29 cellular contexts compared by ENCODE assay signal in genomic region chr14:36584167-36584811, GRCh38. TPM values are rescaled to one million over a fixed set of nuclear protein-coding genes. Genes with fewer than 3 reads are reported as not detected.
"Had no signal": no experiment of that assay in that cellular context is flagged by ENCODE, and none has a peak within 500 bp of the region (broad histone marks: within the 10 kb centered on the region; RNA-seq: fewer than 3 reads in every experiment).

No MANE protein-coding gene starts in this region.

- DNase-seq: activated B cell treated with CpG ODN at 0.5 μM for 24 hours; activated CD4-positive, alpha-beta memory T cell treated with anti-CD3 and anti-CD28 coated beads for 36 hours; activated effector memory CD4-positive, alpha-beta T cell treated with Interleukin-2 at 50 U/mL for 16 hours; activated naive CD4-positive, alpha-beta T cell treated with Interleukin-2 at 50 U/mL for 16 hours; activated T-cell treated with anti-CD3 and anti-CD28 coated beads, Interleukin-2, amount 50 U/mL, for 72 hours; anterior cingulate cortex; dermis blood vessel endothelial cell; effector CD4-positive, alpha-beta T cell; foreskin keratinocyte; heart right ventricle; islet precursor cell; left ventricle myocardium inferior; mesendoderm; natural killer cell; sigmoid colon; small intestine; stimulated activated CD4-positive, alpha-beta T cell treated with anti-CD3 and anti-CD28 coated beads, Interleukin-4, amount 100 ng/mL, for 24 hours; SW 1271; T-helper 2 cell; trophoblast cell; uterus had no signal

- H3K27ac ChIP-seq: esophagus muscularis mucosa, foreskin keratinocyte, heart right ventricle, left ventricle myocardium inferior, neutrophil, pancreas, prostate gland, sigmoid colon, thoracic aorta, uterus had no signal

- H3K36me3 ChIP-seq: esophagus muscularis mucosa, heart right ventricle, left ventricle myocardium inferior, neutrophil, pancreas, prostate gland, sigmoid colon, thoracic aorta, uterus had no signal

- H3K9me3 ChIP-seq: esophagus muscularis mucosa, heart right ventricle, left ventricle myocardium inferior, neutrophil, pancreas, prostate gland, sigmoid colon, thoracic aorta, uterus had no signal

- H3K4me1 ChIP-seq: foreskin keratinocyte, prostate gland had no signal

- H3K4me3 ChIP-seq: esophagus muscularis mucosa, heart right ventricle, left ventricle myocardium inferior, lung, pancreas, prostate gland, sigmoid colon, thoracic aorta, uterus had no signal

RNA-seq across cellular contexts. Expression of gene NKX2-8, which starts 1.9 kb away (rescaled TPM):
- total RNA-seq: activated B cell treated with CpG ODN at 0.5 μM for 24 hours; activated CD4-positive, alpha-beta memory T cell treated with anti-CD3 and anti-CD28 coated beads for 36 hours; activated T-cell treated with anti-CD3 and anti-CD28 coated beads, Interleukin-2, amount 50 U/mL, for 72 hours; dermis blood vessel endothelial cell; esophagus muscularis mucosa; foreskin keratinocyte; heart right ventricle; left ventricle myocardium inferior; mononuclear cell; natural killer cell; sigmoid colon; subcutaneous adipose tissue; thoracic aorta had no signal
